In genomic region chr18:57974585-57974984, GRCh38 we compare ENCODE assay signal across 38 cellular contexts.
"Had no signal": no experiment of that assay in that cellular context is flagged by ENCODE, and none has a peak within 500 bp of the region (broad histone marks: within the 10 kb centered on the region; RNA-seq: fewer than 3 reads in every experiment).

No MANE protein-coding gene starts in this region.

- H3K36me3 ChIP-seq: adrenal gland, brain microvascular endothelial cell, breast epithelium had no signal

- H3K27ac Mint-ChIP-seq: activated B cell treated with CpG ODN at 0.5 μM for 24 hours; activated CD4-positive, alpha-beta memory T cell treated with anti-CD3 and anti-CD28 coated beads for 36 hours; activated CD4-positive, alpha-beta T cell treated with anti-CD3 and anti-CD28 coated beads, Interleukin-2, amount 10 ng/mL, durations not matched to agents 24 days and 14 days; activated CD8-positive, alpha-beta T cell treated with anti-CD3 and anti-CD28 coated beads for 36 hours; activated naive CD4-positive, alpha-beta T cell treated with anti-CD3 and anti-CD28 coated beads for 36 hours; activated naive CD4-positive, alpha-beta T cell treated with anti-CD3 and anti-CD28 coated beads, Interleukin-2, amount 50 U/mL, for 72 hours; activated naive CD8-positive, alpha-beta T cell treated with anti-CD3 and anti-CD28 coated beads for 36 hours; activated T-cell treated with anti-CD3 and anti-CD28 coated beads, Interleukin-2, amount 50 U/mL, for 72 hours; activated T-helper 1 cell treated with anti-CD3 and anti-CD28 coated beads, Interleukin-12 subunit alpha, Interleukin-12 subunit beta, Interleukin-2, Interleukin-4 antibody, amounts not matched to agents 30 ng/mL and 10 ng/mL and 1 ng/mL, durations not matched to agents 14 hours and 24 hours and 36 hours; activated T-helper 17 cell treated with anti-CD3 and anti-CD28 coated beads, Interleukin-2, amount 50 U/mL, for 72 hours; T-helper 1 cell treated with Interleukin-12 subunit alpha and Interleukin-12 subunit beta and Interleukin-4 antibody, amounts not matched to agents 30 μg/mL and 1 μg/mL, for 36 hours; T-helper 2 cell treated with Interferon-gamma antibody and Interleukin-4, amounts not matched to agents 5 μg/mL and 100 μg/mL, for 36 hours had no signal

- H3K9me3 Mint-ChIP-seq: activated B cell treated with CpG ODN at 0.5 μM for 24 hours; activated CD4-positive, alpha-beta memory T cell treated with anti-CD3 and anti-CD28 coated beads for 36 hours; activated CD4-positive, alpha-beta T cell treated with anti-CD3 and anti-CD28 coated beads, Interleukin-2, amount 10 ng/mL, durations not matched to agents 24 days and 14 days; activated CD8-positive, alpha-beta T cell treated with anti-CD3 and anti-CD28 coated beads for 36 hours; activated naive CD4-positive, alpha-beta T cell treated with anti-CD3 and anti-CD28 coated beads for 36 hours; activated naive CD4-positive, alpha-beta T cell treated with anti-CD3 and anti-CD28 coated beads, Interleukin-2, amount 50 U/mL, for 72 hours; activated naive CD8-positive, alpha-beta T cell treated with anti-CD3 and anti-CD28 coated beads for 36 hours; activated T-cell treated with anti-CD3 and anti-CD28 coated beads, Interleukin-2, amount 50 U/mL, for 4 hours; activated T-cell treated with anti-CD3 and anti-CD28 coated beads, Interleukin-2, amount 50 U/mL, for 72 hours; activated T-helper 1 cell treated with anti-CD3 and anti-CD28 coated beads, Interleukin-12 subunit alpha, Interleukin-12 subunit beta, Interleukin-2, Interleukin-4 antibody, amounts not matched to agents 30 ng/mL and 10 ng/mL and 1 ng/mL, durations not matched to agents 14 hours and 24 hours and 36 hours; activated T-helper 17 cell treated with anti-CD3 and anti-CD28 coated beads, Interleukin-2, amount 50 U/mL, for 72 hours; T-helper 1 cell treated with Interleukin-12 subunit alpha and Interleukin-12 subunit beta and Interleukin-4 antibody, amounts not matched to agents 30 μg/mL and 1 μg/mL, for 36 hours; T-helper 2 cell treated with Interferon-gamma antibody and Interleukin-4, amounts not matched to agents 5 μg/mL and 100 μg/mL, for 36 hours had no signal

- H3K9me3 ChIP-seq: adrenal gland, body of pancreas, breast epithelium had no signal

- H3K27me3 ChIP-seq: adrenal gland, body of pancreas, brain microvascular endothelial cell, breast epithelium had no signal

- H3K4me1 ChIP-seq: adrenal gland, breast epithelium had no signal

- DNase-seq: activated B cell treated with CpG ODN at 0.5 μM for 24 hours; activated CD4-positive, alpha-beta memory T cell treated with anti-CD3 and anti-CD28 coated beads for 36 hours; activated CD4-positive, alpha-beta T cell treated with anti-CD3 and anti-CD28 coated beads for 4 hours; activated CD4-positive, alpha-beta T cell treated with anti-CD3 and anti-CD28 coated beads, Interleukin-2, amount 10 ng/mL, durations not matched to agents 24 days and 14 days; activated CD4-positive, alpha-beta T cell treated with anti-CD3 and anti-CD28 coated beads, Interleukin-2, amount 50 U/mL, for 1 hour; activated CD4-positive, alpha-beta T cell treated with anti-CD3 and anti-CD28 coated beads, Interleukin-2, amount 50 U/mL, for 4 hours; activated CD4-positive, CD25-positive, alpha-beta regulatory T cell treated with anti-CD3 and anti-CD28 coated beads, Interleukin-2, amount 50 U/mL, for 72 hours; activated CD8-positive, alpha-beta memory T cell treated with anti-CD3 and anti-CD28 coated beads, Interleukin-2, amount 50 U/mL, for 4 hours; activated CD8-positive, alpha-beta T cell treated with anti-CD3 and anti-CD28 coated beads for 36 hours; activated effector memory CD4-positive, alpha-beta T cell treated with anti-CD3 and anti-CD28 coated beads, Interleukin-2, amount 50 U/mL, for 16 hours; activated gamma-delta T cell treated with Interleukin-2 at 50 U/mL for 16 hours; activated naive CD4-positive, alpha-beta T cell; activated naive CD4-positive, alpha-beta T cell treated with anti-CD3 and anti-CD28 coated beads for 36 hours; activated naive CD4-positive, alpha-beta T cell treated with anti-CD3 and anti-CD28 coated beads, Interleukin-2, amount 50 U/mL, for 16 hours; activated naive CD8-positive, alpha-beta T cell treated with anti-CD3 and anti-CD28 coated beads for 36 hours; activated T-cell treated with anti-CD3 and anti-CD28 coated beads for 4 hours; activated T-cell treated with anti-CD3 and anti-CD28 coated beads, Interleukin-2, amount 50 U/mL, for 1 hour; activated T-cell treated with anti-CD3 and anti-CD28 coated beads, Interleukin-2, amount 50 U/mL, for 4 hours; activated T-cell treated with anti-CD3 and anti-CD28 coated beads, Interleukin-2, amount 50 U/mL, for 72 hours; adrenal gland; amniotic stem cell; aorta; body of pancreas; brain microvascular endothelial cell; central memory CD4-positive, alpha-beta T cell; cerebellar nuclear complex; T-helper 1 cell; T-helper 2 cell; T-helper 9 cell had no signal

- H3K27ac ChIP-seq: adrenal gland, body of pancreas, brain microvascular endothelial cell, breast epithelium, VCaP had no signal

- H3K4me3 ChIP-seq: adrenal gland, body of pancreas, breast epithelium had no signal

- ATAC-seq: activated CD8-positive, alpha-beta T cell treated with anti-CD3 and anti-CD28 coated beads for 36 hours; activated naive CD4-positive, alpha-beta T cell treated with anti-CD3 and anti-CD28 coated beads, Interleukin-2, amount 50 U/mL, for 72 hours; activated T-cell treated with anti-CD3 and anti-CD28 coated beads, Interleukin-2, amount 50 U/mL, for 4 hours; activated T-cell treated with anti-CD3 and anti-CD28 coated beads, Interleukin-2, amount 50 U/mL, for 72 hours; activated T-helper 17 cell treated with anti-CD3 and anti-CD28 coated beads, Interleukin-2, amount 50 U/mL, for 72 hours; body of pancreas had no signal

- FAIRE-seq: astrocyte, TTC549 had no signal

- H3K36me3 Mint-ChIP-seq: activated CD4-positive, alpha-beta memory T cell treated with anti-CD3 and anti-CD28 coated beads for 36 hours; activated naive CD4-positive, alpha-beta T cell treated with anti-CD3 and anti-CD28 coated beads, Interleukin-2, amount 50 U/mL, for 72 hours; activated naive CD8-positive, alpha-beta T cell treated with anti-CD3 and anti-CD28 coated beads for 36 hours had no signal

- H3K27me3 Mint-ChIP-seq: activated B cell treated with CpG ODN at 0.5 μM for 24 hours had no signal

- H3K4me3 Mint-ChIP-seq: activated B cell treated with CpG ODN at 0.5 μM for 24 hours; activated CD4-positive, alpha-beta memory T cell treated with anti-CD3 and anti-CD28 coated beads for 36 hours; activated CD4-positive, alpha-beta T cell treated with anti-CD3 and anti-CD28 coated beads, Interleukin-2, amount 10 ng/mL, durations not matched to agents 24 days and 14 days; activated CD8-positive, alpha-beta T cell treated with anti-CD3 and anti-CD28 coated beads for 36 hours; activated naive CD4-positive, alpha-beta T cell treated with anti-CD3 and anti-CD28 coated beads for 36 hours; activated naive CD8-positive, alpha-beta T cell treated with anti-CD3 and anti-CD28 coated beads for 36 hours; activated T-cell treated with anti-CD3 and anti-CD28 coated beads, Interleukin-2, amount 50 U/mL, for 4 hours; activated T-cell treated with anti-CD3 and anti-CD28 coated beads, Interleukin-2, amount 50 U/mL, for 72 hours; activated T-helper 1 cell treated with anti-CD3 and anti-CD28 coated beads, Interleukin-12 subunit alpha, Interleukin-12 subunit beta, Interleukin-2, Interleukin-4 antibody, amounts not matched to agents 30 ng/mL and 10 ng/mL and 1 ng/mL, durations not matched to agents 14 hours and 24 hours and 36 hours; activated T-helper 17 cell treated with anti-CD3 and anti-CD28 coated beads, Interleukin-2, amount 50 U/mL, for 72 hours; T-helper 1 cell treated with Interleukin-12 subunit alpha and Interleukin-12 subunit beta and Interleukin-4 antibody, amounts not matched to agents 30 μg/mL and 1 μg/mL, for 36 hours; T-helper 2 cell treated with Interferon-gamma antibody and Interleukin-4, amounts not matched to agents 5 μg/mL and 100 μg/mL, for 36 hours had no signal
